Comparison of ENCODE assay signal across 24 cellular contexts in the genomic region with DNA sequence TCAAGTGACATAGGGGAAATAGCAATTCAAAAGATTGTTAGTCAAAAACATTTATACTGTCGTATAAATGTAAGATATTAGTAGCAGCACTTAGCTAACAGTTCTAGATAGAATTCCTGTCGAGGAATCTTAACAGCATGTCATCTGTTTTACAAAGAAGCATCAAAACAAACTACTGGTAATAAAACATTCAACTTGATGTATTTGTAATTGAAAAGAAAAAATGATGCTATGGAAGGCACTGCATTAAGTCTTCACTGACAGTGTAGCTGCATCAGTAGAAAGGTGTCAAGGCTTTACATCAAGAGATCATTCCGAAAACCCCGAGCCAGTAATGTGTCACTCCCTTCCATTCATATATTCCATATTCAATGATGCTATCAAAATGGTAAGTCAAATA.
"Had no signal": no experiment of that assay in that cellular context is flagged by ENCODE, and none has a peak within 500 bp of the region (broad histone marks: within the 10 kb centered on the region; RNA-seq: fewer than 3 reads in every experiment).

No MANE protein-coding gene starts in this region.

- H3K36me3 ChIP-seq: thoracic aorta, thyroid gland, tibial artery, tibial nerve, transverse colon, upper lobe of left lung, upper lobe of right lung, uterus, vagina had no signal

- DNase-seq: stimulated activated CD4-positive, alpha-beta T cell treated with anti-CD3 and anti-CD28 coated beads, Interleukin-2, amount 100 ng/mL, for 48 hours; stimulated activated CD4-positive, alpha-beta T cell treated with anti-CD3 and anti-CD28 coated beads, Interleukin-4, amount 100 ng/mL, for 1 hour; stimulated activated CD4-positive, alpha-beta T cell treated with anti-CD3 and anti-CD28 coated beads, Interleukin-4, amount 100 ng/mL, for 24 hours; stimulated activated CD4-positive, alpha-beta T cell treated with anti-CD3 and anti-CD28 coated beads, Interleukin-4, amount 100 ng/mL, for 4 hours; stimulated activated CD8-positive, alpha-beta memory T cell treated with anti-CD3 and anti-CD28 coated beads, Interleukin-4, amount 100 ng/mL, for 48 hours; stimulated activated naive B cell treated with anti-CD40 and anti-IgM and Interleukin-4, amounts not matched to agents 10 μg/mL and 1 μg/mL and 100 μg/mL, for 72 hours; stimulated activated naive CD4-positive, alpha-beta T cell; stimulated activated naive CD4-positive, alpha-beta T cell treated with Interleukin-2 at 50 U/mL for 16 hours; stimulated activated naive CD8-positive, alpha-beta T cell treated with anti-CD3 and anti-CD28 coated beads, Interleukin-15, amount 100 ng/mL, for 72 hours; stimulated activated naive CD8-positive, alpha-beta T cell treated with anti-CD3 and anti-CD28 coated beads, Interleukin-15, Interleukin-2, amounts not matched to agents 100 U/mL and 50 U/mL, for 24 hours; stomach; substantia nigra; testis; thyroid gland; tibial artery; transverse colon; trophoblast cell; upper lobe of left lung; upper lobe of right lung; uterus had no signal

- H3K4me3 ChIP-seq: stomach, suprapubic skin, testis, thoracic aorta, thyroid gland, tibial artery, tibial nerve, transverse colon, upper lobe of left lung, upper lobe of right lung, uterus, vagina had no signal

- H3K9me3 ChIP-seq: stomach, suprapubic skin, testis, thoracic aorta, thyroid gland, tibial artery, tibial nerve, transverse colon, upper lobe of left lung, upper lobe of right lung, uterus, vagina had no signal

- H3K27me3 ChIP-seq: stomach, suprapubic skin, testis, thyroid gland, tibial artery, tibial nerve, transverse colon, upper lobe of left lung, upper lobe of right lung, uterus, vagina had no signal

- H3K27ac ChIP-seq: stomach, suprapubic skin, testis, thoracic aorta, thyroid gland, tibial artery, tibial nerve, transverse colon, upper lobe of left lung, upper lobe of right lung, uterus, vagina had no signal
